8 cellular contexts compared by ENCODE assay signal in the genomic region with DNA sequence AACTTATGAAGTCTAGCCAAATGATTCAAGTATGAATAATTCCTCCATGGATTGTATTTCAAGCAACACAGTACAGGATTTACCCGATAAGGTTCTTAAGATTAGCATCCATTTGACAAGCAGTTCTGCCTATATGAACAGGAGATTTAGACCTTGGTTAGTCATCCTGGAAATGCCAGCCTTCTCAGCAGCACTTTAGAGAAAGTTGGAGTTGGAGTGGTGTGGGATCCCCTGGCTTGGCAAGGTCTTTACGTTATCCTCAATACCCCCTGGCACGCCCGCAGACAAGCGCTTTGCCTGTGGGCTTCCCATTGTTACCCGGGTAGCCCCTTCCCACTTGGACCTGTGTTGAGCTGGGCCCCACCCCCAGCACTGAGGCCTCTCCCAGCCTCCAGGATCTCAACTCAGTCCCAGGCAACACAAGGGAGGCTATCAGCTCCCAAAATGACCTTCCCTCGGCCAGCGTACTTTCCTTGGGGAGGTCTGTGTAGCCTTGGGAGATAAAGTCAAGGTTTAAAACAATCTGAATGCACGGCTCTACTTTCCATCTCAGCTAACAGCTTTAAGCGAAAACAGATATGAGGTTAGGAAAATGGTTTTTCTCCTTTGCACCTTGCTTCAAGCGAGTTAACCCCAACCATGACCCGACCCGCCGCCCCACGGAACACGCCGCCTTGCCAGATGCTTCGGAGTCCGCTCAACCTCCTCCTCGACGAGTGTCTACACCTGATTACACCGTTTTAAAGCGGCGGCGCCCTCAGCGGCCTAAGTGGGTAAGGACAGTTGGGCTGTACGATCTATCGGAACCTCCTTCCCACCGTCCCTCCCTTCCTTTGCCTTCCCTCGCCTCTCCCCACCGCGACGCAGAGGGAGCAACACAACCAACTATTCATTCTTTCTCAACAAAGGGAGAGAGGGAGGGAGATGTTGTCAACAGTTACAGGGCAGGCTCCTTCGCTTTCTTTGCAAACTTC. TPM values are rescaled to one million over a fixed set of nuclear protein-coding genes. Genes with fewer than 3 reads are reported as not detected.
DNase-seq lines count a peak whose midpoint lies in the region; FAIRE-seq and TF ChIP-seq lines count a peak whose summit lies in the region.

No MANE protein-coding gene starts in this region.

- H3K4me3 Mint-ChIP-seq in endothelial cell (ENCODE audit: unreplicated experiment) = peak overlapping the region; percentile 99

- peak overlapping the region; percentile 90 for H3K27ac Mint-ChIP-seq in endothelial cell (ENCODE audit: unreplicated experiment)

- no peaks in the 10 kb centered on the region for H3K9me3 Mint-ChIP-seq in endothelial cell (ENCODE audit: unreplicated experiment)

- H3K36me3 Mint-ChIP-seq in endothelial cell (ENCODE audit: low read depth, unreplicated experiment) = peaks cover 9% of the 10 kb centered on the region

- TF ChIP-seq POLR2A in H54 (IDR thresholded peaks at IDR 0.05; ENCODE audit: low read depth, low read length) = peak; percentile 42; the same call in 1 of the 2 replicates

- TF ChIP-seq CTCF in endothelial cell (IDR thresholded peaks at IDR 0.05; ENCODE audit: unreplicated experiment) = peak; percentile 46

- H3K27me3 Mint-ChIP-seq in endothelial cell (ENCODE audit: unreplicated experiment) = peaks cover 11% of the 10 kb centered on the region

- DNase-seq in NCI-H146 (lab: John Stamatoyannopoulos, UW) (peak; percentile 33), NCI-H146 treated with DMSO at 0.1 percent for 48 hours (lab: John Stamatoyannopoulos, UW; ENCODE audit: unreplicated experiment) (no peak), H54 (ENCODE audit: insufficient read length, low spot score) (peak; percentile 62), NCI-H1092 (lab: John Stamatoyannopoulos, UW) (peak; percentile 65), endothelial cell (ENCODE audit: low spot score) (peak; percentile 72), medulla oblongata (ENCODE audit: extremely low spot score) (peak; percentile 92)
- DNase-seq in activated CD4-positive, alpha-beta T cell treated with anti-CD3 and anti-CD28 coated beads for 48 hours = peak; percentile 76
- peak; percentile 28 to 44 for DNase-seq in stimulated activated CD8-positive, alpha-beta memory T cell treated with anti-CD3 and anti-CD28 coated beads, Interleukin-2, amount 100 ng/mL, for 48 hours (ENCODE audit: low read depth in 2 of 2)

- peak; percentile 33 for FAIRE-seq in H54 (lab: Jason Lieb, UNC)

- H3K4me1 Mint-ChIP-seq in endothelial cell (ENCODE audit: unreplicated experiment) = peaks cover 51% of the 10 kb centered on the region

RNA-seq across cellular contexts. Expression of a gene that starts 1.2 kb away (rescaled TPM):
- 19.9 TPM for total RNA-seq in endothelial cell (ENCODE audit: unreplicated experiment)
